ENCODE assay signal across 10 cellular contexts in the genomic region with DNA sequence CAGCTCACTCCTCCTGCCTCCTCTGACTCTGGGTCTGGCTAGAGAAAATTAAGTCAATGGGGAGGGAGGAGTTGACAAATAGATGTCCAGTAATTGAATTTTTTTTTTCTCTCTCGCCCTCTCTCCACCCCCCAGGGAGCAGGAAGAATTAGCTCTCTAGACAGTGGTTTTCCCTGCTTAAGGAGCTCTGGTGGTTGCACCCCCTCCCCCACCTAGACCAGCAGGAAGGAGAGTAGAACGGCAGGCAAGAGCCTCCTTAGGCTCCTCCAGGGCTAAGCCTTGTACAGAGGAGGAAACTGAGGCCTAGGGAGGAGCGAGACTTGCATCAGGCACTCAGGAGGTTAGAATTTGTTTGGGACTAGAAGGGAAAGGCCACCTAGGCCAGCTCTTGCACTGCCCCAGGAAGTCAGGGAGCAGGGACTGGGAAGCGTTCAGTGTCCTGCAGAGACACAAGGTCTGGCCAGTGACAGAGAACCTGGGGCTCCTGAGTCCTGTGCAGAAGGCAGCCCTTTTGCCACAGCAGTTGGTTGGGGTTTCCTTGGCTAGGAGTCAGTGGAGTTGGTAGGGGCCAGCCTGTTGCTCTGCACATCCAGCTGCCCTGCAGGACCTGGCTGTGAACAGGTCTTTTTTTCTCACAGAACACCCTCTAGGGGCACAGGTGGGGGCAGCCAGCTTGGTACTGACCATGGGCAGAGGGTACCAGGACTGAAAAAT. TPM values are rescaled to one million over a fixed set of nuclear protein-coding genes. Genes with fewer than 3 reads are reported as not detected.
DNase-seq lines count a peak whose midpoint lies in the region; ATAC-seq and TF ChIP-seq lines count a peak whose summit lies in the region.
"Had no signal": no experiment of that assay in that cellular context is flagged by ENCODE, and none has a peak within 500 bp of the region (broad histone marks: within the 10 kb centered on the region; RNA-seq: fewer than 3 reads in every experiment).

No MANE protein-coding gene starts in this region.

- WGBS in SK-N-SH (ENCODE audit: low lambda C conversion rate), result 75% methylated on average over 4 of the region's 4 CpGs
- 79% methylated on average over 4 of the region's 4 CpGs for WGBS in esophagus muscularis mucosa

- TF ChIP-seq RAD21 in SK-N-SH (IDR thresholded peaks at IDR 0.05; ENCODE audit: low read length), result no peak

- H3K4me2 ChIP-seq in SK-N-SH, result peak overlapping the region; percentile 70

- DNase-seq in T-helper 1 cell, result no peak
- peak; percentile 49 for DNase-seq in SK-N-SH
- no peak for DNase-seq in esophagus muscularis mucosa (ENCODE audit: extremely low spot score)
- no peak for DNase-seq in gastrocnemius medialis
- DNase-seq in GM10266 (ENCODE audit: extremely low spot score), result no peak
- DNase-seq in caudate nucleus (lab: John Stamatoyannopoulos, UW), result no peak
- DNase-seq in activated CD4-positive, CD25-positive, alpha-beta regulatory T cell treated with anti-CD3 and anti-CD28 coated beads, Interleukin-2, amount 50 U/mL, for 72 hours, result no peak
- DNase-seq: central memory CD4-positive, alpha-beta T cell; NCI-H187 had no signal

- intact Hi-C loops in esophagus muscularis mucosa (cut with DNase I) (loop anchor here (5.0 to 10.0 kb wide), 3 partner anchors 44 to 314 kb away; a partner anchor contains a TSS), gastrocnemius medialis (cut with DNase I; ENCODE audit: low total_unique reads) (no loop called here)

- POLR2A ChIA-PET in SK-N-SH (lab: Yijun Ruan, JAX), result interaction anchor here (1.0 to 1.5 kb wide), 3 partner anchors 8 to 217 kb away, joined by 3 to 5 read pairs (median 3); a partner anchor contains a TSS

- H3K79me2 ChIP-seq in SK-N-SH (ENCODE audit: insufficient read depth), result no peaks in the 10 kb centered on the region

- peaks cover 0 to 20% of the 10 kb centered on the region in 2 experiments; a peak in 1 of 4 replicates for H3K4me1 ChIP-seq in SK-N-SH (ENCODE audit: control insufficient read depth in 1 of 2, insufficient read depth in 2 of 2, low read depth in 1 of 2, low read length in 1 of 2)
- H3K4me1 ChIP-seq in esophagus muscularis mucosa, result peaks cover 13 to 18% (median 17%) of the 10 kb centered on the region in 4 donors
- H3K4me1 ChIP-seq in gastrocnemius medialis, result peaks cover 5 to 6% of the 10 kb centered on the region in 2 donors

- H3K27me3 Mint-ChIP-seq in T-helper 1 cell treated with Interleukin-12 subunit alpha and Interleukin-12 subunit beta and Interleukin-4 antibody, amounts not matched to agents 30 μg/mL and 1 μg/mL, for 36 hours (ENCODE audit: low read depth), result peaks cover 58% of the 10 kb centered on the region

- H3K9me3 ChIP-seq in SK-N-SH (no peaks in the 10 kb centered on the region), esophagus muscularis mucosa (no peaks in the 10 kb centered on the region), gastrocnemius medialis (no peaks in the 10 kb centered on the region)

- H3K9me2 ChIP-seq in SK-N-SH, result no peaks in the 10 kb centered on the region

- peak overlapping the region; percentile 58 for H3K4me3 Mint-ChIP-seq in T-helper 1 cell treated with Interleukin-12 subunit alpha and Interleukin-12 subunit beta and Interleukin-4 antibody, amounts not matched to agents 30 μg/mL and 1 μg/mL, for 36 hours

- H3K9ac ChIP-seq in SK-N-SH, result no peak overlapping the region

- H3K4me1 Mint-ChIP-seq in T-helper 1 cell treated with Interleukin-12 subunit alpha and Interleukin-12 subunit beta and Interleukin-4 antibody, amounts not matched to agents 30 μg/mL and 1 μg/mL, for 36 hours (ENCODE audit: low read depth), result peaks cover 5% of the 10 kb centered on the region

- H3K9me3 Mint-ChIP-seq in T-helper 1 cell treated with Interleukin-12 subunit alpha and Interleukin-12 subunit beta and Interleukin-4 antibody, amounts not matched to agents 30 μg/mL and 1 μg/mL, for 36 hours, result no peaks in the 10 kb centered on the region

- no peak overlapping the region for H3K27ac Mint-ChIP-seq in T-helper 1 cell treated with Interleukin-12 subunit alpha and Interleukin-12 subunit beta and Interleukin-4 antibody, amounts not matched to agents 30 μg/mL and 1 μg/mL, for 36 hours

- TF ChIP-seq EP300 in SK-N-SH (IDR thresholded peaks at IDR 0.05; ENCODE audit: borderline replicate concordance in 1 of 2, low read depth in 1 of 2, low read length in 1 of 2), result no peak
- no peak for TF ChIP-seq EP300 in esophagus muscularis mucosa (IDR thresholded peaks at IDR 0.05)

- TF ChIP-seq POLR2A in esophagus muscularis mucosa (IDR thresholded peaks at IDR 0.05; ENCODE audit: low read depth), result no peak
- TF ChIP-seq POLR2A in gastrocnemius medialis (IDR thresholded peaks at IDR 0.05), result no peak

- no peaks in the 10 kb centered on the region for H3F3A ChIP-seq in SK-N-SH (replicated peaks; ENCODE audit: insufficient read depth)

- peak overlapping the region in 1 of 2 experiments; percentile 14; a peak in 1 of 4 replicates for H3K27ac ChIP-seq in SK-N-SH (ENCODE audit: low read depth in 2 of 2, low read length in 1 of 2)
- no peak overlapping the region for H3K27ac ChIP-seq in esophagus muscularis mucosa (replicated peaks in 1 of 4)
- no peak overlapping the region for H3K27ac ChIP-seq in gastrocnemius medialis
- no peak overlapping the region for H3K27ac ChIP-seq in caudate nucleus (ENCODE audit: low read depth, low read length)

- no peak for TF ChIP-seq CTCF in SK-N-SH (IDR thresholded peaks at IDR 0.05)
- no peak for TF ChIP-seq CTCF in esophagus muscularis mucosa (IDR thresholded peaks at IDR 0.05)
- no peak for TF ChIP-seq CTCF in gastrocnemius medialis (IDR thresholded peaks at IDR 0.05 in 4 of 5, conservative IDR thresholded peaks at IDR 0.05 in 1 of 5)
- TF ChIP-seq CTCF in GM10266 (IDR thresholded peaks at IDR 0.05; ENCODE audit: control insufficient read depth, insufficient read depth, low read depth, missing control alignments), result no peak

- no peak for ATAC-seq in gastrocnemius medialis

- H3K4me3 ChIP-seq in SK-N-SH (ENCODE audit: low read depth in 2 of 2, low read length in 1 of 2) (peak overlapping the region; percentile 37 to 42; a peak in 2 of 4 replicates), esophagus muscularis mucosa (peak overlapping the region; percentile 46 to 61 (median 54)), gastrocnemius medialis (peak overlapping the region in 3 of 4 donors; percentile 37 to 60 (median 45))

- no peak overlapping the region for H2AFZ ChIP-seq in SK-N-SH (ENCODE audit: low read depth)

- H3K36me3 ChIP-seq in SK-N-SH (replicated peaks in 1 of 2; ENCODE audit: control insufficient read depth in 1 of 2, insufficient read depth in 2 of 2, low read length in 1 of 2), result no peaks in the 10 kb centered on the region
- no peaks in the 10 kb centered on the region for H3K36me3 ChIP-seq in esophagus muscularis mucosa
- H3K36me3 ChIP-seq in gastrocnemius medialis, result no peaks in the 10 kb centered on the region

- CTCF ChIA-PET in SK-N-SH (lab: Yijun Ruan, JAX), result interaction anchor here (0.6 to 3.2 kb wide), 19 partner anchors 9 to 637 kb away, joined by 3 to 28 read pairs (median 4); a partner anchor contains a TSS

- peaks cover 3% of the 10 kb centered on the region for H3K36me3 Mint-ChIP-seq in T-helper 1 cell treated with Interleukin-12 subunit alpha and Interleukin-12 subunit beta and Interleukin-4 antibody, amounts not matched to agents 30 μg/mL and 1 μg/mL, for 36 hours (ENCODE audit: low read depth)

- H3K27me3 ChIP-seq in SK-N-SH (ENCODE audit: insufficient read depth), result no peaks in the 10 kb centered on the region
- peaks cover 0 to 17% (median 0%) of the 10 kb centered on the region in 4 donors for H3K27me3 ChIP-seq in esophagus muscularis mucosa
- H3K27me3 ChIP-seq in gastrocnemius medialis, result peaks cover 0 to 21% (median 6%) of the 10 kb centered on the region in 3 donors

- H4K20me1 ChIP-seq in SK-N-SH (ENCODE audit: insufficient read depth), result no peaks in the 10 kb centered on the region

- in situ Hi-C loops in gastrocnemius medialis (cut with MboI; ENCODE audit: low sequenced_read_pairs in 4 of 4), result loop anchor here (10.0 to 25.0 kb wide), 4 partner anchors 236 to 434 kb away; a partner anchor contains a TSS

TF ChIP-seq in SK-N-SH, 30 proteins besides CTCF, POLR2A, EP300 and RAD21 (continues in another document):
- TF ChIP-seq, protein P1, sequence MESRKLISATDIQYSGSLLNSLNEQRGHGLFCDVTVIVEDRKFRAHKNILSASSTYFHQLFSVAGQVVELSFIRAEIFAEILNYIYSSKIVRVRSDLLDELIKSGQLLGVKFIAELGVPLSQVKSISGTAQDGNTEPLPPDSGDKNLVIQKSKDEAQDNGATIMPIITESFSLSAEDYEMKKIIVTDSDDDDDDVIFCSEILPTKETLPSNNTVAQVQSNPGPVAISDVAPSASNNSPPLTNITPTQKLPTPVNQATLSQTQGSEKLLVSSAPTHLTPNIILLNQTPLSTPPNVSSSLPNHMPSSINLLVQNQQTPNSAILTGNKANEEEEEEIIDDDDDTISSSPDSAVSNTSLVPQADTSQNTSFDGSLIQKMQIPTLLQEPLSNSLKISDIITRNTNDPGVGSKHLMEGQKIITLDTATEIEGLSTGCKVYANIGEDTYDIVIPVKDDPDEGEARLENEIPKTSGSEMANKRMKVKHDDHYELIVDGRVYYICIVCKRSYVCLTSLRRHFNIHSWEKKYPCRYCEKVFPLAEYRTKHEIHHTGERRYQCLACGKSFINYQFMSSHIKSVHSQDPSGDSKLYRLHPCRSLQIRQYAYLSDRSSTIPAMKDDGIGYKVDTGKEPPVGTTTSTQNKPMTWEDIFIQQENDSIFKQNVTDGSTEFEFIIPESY (IDR thresholded peaks at IDR 0.05; ENCODE audit: borderline replicate concordance, low read depth), result no peak
- TF ChIP-seq, protein P2, sequence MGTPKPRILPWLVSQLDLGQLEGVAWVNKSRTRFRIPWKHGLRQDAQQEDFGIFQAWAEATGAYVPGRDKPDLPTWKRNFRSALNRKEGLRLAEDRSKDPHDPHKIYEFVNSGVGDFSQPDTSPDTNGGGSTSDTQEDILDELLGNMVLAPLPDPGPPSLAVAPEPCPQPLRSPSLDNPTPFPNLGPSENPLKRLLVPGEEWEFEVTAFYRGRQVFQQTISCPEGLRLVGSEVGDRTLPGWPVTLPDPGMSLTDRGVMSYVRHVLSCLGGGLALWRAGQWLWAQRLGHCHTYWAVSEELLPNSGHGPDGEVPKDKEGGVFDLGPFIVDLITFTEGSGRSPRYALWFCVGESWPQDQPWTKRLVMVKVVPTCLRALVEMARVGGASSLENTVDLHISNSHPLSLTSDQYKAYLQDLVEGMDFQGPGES (IDR thresholded peaks at IDR 0.05; ENCODE audit: low read depth, low read length), result no peak
- TF ChIP-seq SIN3A (IDR thresholded peaks at IDR 0.05; ENCODE audit: borderline replicate concordance, low read depth, low read length) (no peak), POLR2AphosphoS5 (IDR thresholded peaks at IDR 0.05; ENCODE audit: low read depth, low read length) (no peak), TCF12 (IDR thresholded peaks at IDR 0.05) (no peak), MXI1 (IDR thresholded peaks at IDR 0.05; ENCODE audit: low read depth, low read length) (no peak), FOSL2 (IDR thresholded peaks at IDR 0.05; ENCODE audit: borderline replicate concordance, low read depth) (no peak)

RNA-seq across cellular contexts. Expression of a gene that starts 49.5 kb away (rescaled TPM):
- 6.9 and 7.2 TPM in 2 replicates for polyA plus RNA-seq in SK-N-SH (2012; rRNA removed)
- 2.2 and 3.3 TPM in 2 replicates for polyA plus RNA-seq in SK-N-SH (2012; cell fraction: cytosol; rRNA removed)
- polyA plus RNA-seq in SK-N-SH (2012; cell fraction: nucleus; rRNA removed), result 18.0 and 20.4 TPM in 2 replicates
- total RNA-seq in esophagus muscularis mucosa, result 10 to 100 TPM in 2 of 4 donors, 1 to 10 TPM in 2; 6.9 to 19.1 (median 13.4) TPM
- total RNA-seq in gastrocnemius medialis, result 1 to 10 TPM in 2 of 4 donors, under 1 TPM in 2; 0.90 to 3.2 (median 1.2) TPM
